In genomic region chr6:27138398-27138797, GRCh38 we compare ENCODE assay signal across 1 cellular context.
TF ChIP-seq lines count a peak whose summit lies in the region.

No MANE protein-coding gene starts in this region.

TF ChIP-seq in K562, 482 proteins besides CTCF, POLR2A, EP300 and RAD21 (continued from another document):
- TF ChIP-seq TEAD2 (tag; IDR thresholded peaks at IDR 0.05) (no peak), ARID3B (CRISPR knock-in tag; IDR thresholded peaks at IDR 0.05; ENCODE audit: borderline replicate concordance) (no peak), ZNF584 (CRISPR knock-in tag; IDR thresholded peaks at IDR 0.05; ENCODE audit: low read depth) (no peak; the same call in 1 of the 2 replicates), MEF2D (tag; conservative IDR thresholded peaks at IDR 0.05; ENCODE audit: low read depth) (no peak), MTA2 (IDR thresholded peaks at IDR 0.05; ENCODE audit: low read depth) (no peak), SLC30A9 (CRISPR knock-in tag; IDR thresholded peaks at IDR 0.05) (no peak), HOXB6 (CRISPR knock-in tag; IDR thresholded peaks at IDR 0.05; ENCODE audit: borderline replicate concordance) (no peak), GTF2E2 (tag; IDR thresholded peaks at IDR 0.05) (no peak), KDM5B (IDR thresholded peaks at IDR 0.05; ENCODE audit: insufficient replicate concordance, low read depth, low read length) (no peak), RBM15 (IDR thresholded peaks at IDR 0.05; ENCODE audit: insufficient read depth, low read length) (no peak), RCOR1 (IDR thresholded peaks at IDR 0.05; ENCODE audit: borderline replicate concordance in 1 of 2, low read depth in 2 of 2, low read length in 2 of 2) (peak in 1 of 2 experiments; percentile 32; a peak in 1 of 4 replicates), TBL1XR1 (IDR thresholded peaks at IDR 0.05; ENCODE audit: low read length in 2 of 2) (peak in 1 of 2 experiments; percentile 21; a peak in 1 of 4 replicates), LEF1 (IDR thresholded peaks at IDR 0.05) (no peak), MLLT1 (IDR thresholded peaks at IDR 0.05) (peak in 1 of 2 experiments; percentile 86; a peak in 2 of 4 replicates), ZNF639 (CRISPR knock-in tag; conservative IDR thresholded peaks at IDR 0.05 in 1 of 2, IDR thresholded peaks at IDR 0.05 in 1 of 2) (no peak), GABPB1 (CRISPR knock-in tag; IDR thresholded peaks at IDR 0.05) (no peak), PTTG1 (tag; IDR thresholded peaks at IDR 0.05; ENCODE audit: low read depth) (no peak)
